Comparison of ENCODE assay signal across 8 cellular contexts in genomic region chr16:66427871-66428681, GRCh38. TPM values are rescaled to one million over a fixed set of nuclear protein-coding genes. Genes with fewer than 3 reads are reported as not detected.
A peak's percentile ranks its signal among the peaks of the same experiment; 100 is the strongest.
DNase-seq lines count a peak whose midpoint lies in the region; ATAC-seq and TF ChIP-seq lines count a peak whose summit lies in the region.

No MANE protein-coding gene starts in this region.

- H3K9me3 ChIP-seq in CD4-positive, CD25-positive, alpha-beta regulatory T cell (ENCODE audit: control insufficient read depth in 2 of 2, low read length in 2 of 2) = no peaks in the 10 kb centered on the region
- H3K9me3 ChIP-seq in SK-N-SH (no peaks in the 10 kb centered on the region), neural progenitor cell (ENCODE audit: low read depth) (no peaks in the 10 kb centered on the region)

- no peaks in the 10 kb centered on the region for H3K79me2 ChIP-seq in SK-N-SH (ENCODE audit: insufficient read depth)
- H3K79me2 ChIP-seq in neural progenitor cell (ENCODE audit: low read depth) = no peaks in the 10 kb centered on the region

- WGBS in SK-N-SH (ENCODE audit: low lambda C conversion rate) = 15% methylated on average over 14 of the region's 40 CpGs

- H3K4me3 ChIP-seq in CD4-positive, CD25-positive, alpha-beta regulatory T cell (ENCODE audit: low read depth, low read length) = no peak overlapping the region
- H3K4me3 ChIP-seq in SK-N-SH (ENCODE audit: low read depth in 2 of 2, low read length in 1 of 2) = peak overlapping the region in 1 of 2 experiments; percentile 48; a peak in 3 of 4 replicates
- H3K4me3 ChIP-seq in foreskin fibroblast (ENCODE audit: low read depth in 1 of 2, low read length in 2 of 2) = peak overlapping the region; percentile 19 to 31
- H3K4me3 ChIP-seq in neural progenitor cell = peak overlapping the region; percentile 64

- peaks cover 82% of the 10 kb centered on the region for H3K27me3 Mint-ChIP-seq in CD4-positive, CD25-positive, alpha-beta regulatory T cell
- H3K27me3 Mint-ChIP-seq in neural progenitor cell (ENCODE audit: insufficient read depth, low read depth) = peaks cover 31% of the 10 kb centered on the region

- TF ChIP-seq EP300 in SK-N-SH (IDR thresholded peaks at IDR 0.05; ENCODE audit: borderline replicate concordance in 1 of 2, low read depth in 1 of 2, low read length in 1 of 2) = no peak

- peaks cover 0 to 18% (median 3%) of the 10 kb centered on the region in 4 donors for H3K4me1 Mint-ChIP-seq in CD4-positive, CD25-positive, alpha-beta regulatory T cell
- H3K4me1 Mint-ChIP-seq in neural progenitor cell = peaks cover 23% of the 10 kb centered on the region

- H3K27ac ChIP-seq in CD4-positive, CD25-positive, alpha-beta regulatory T cell (ENCODE audit: insufficient read depth, low read length, poor library complexity, severe bottlenecking) = no peak overlapping the region
- H3K27ac ChIP-seq in SK-N-SH (ENCODE audit: low read depth in 2 of 2, low read length in 1 of 2) (no peak overlapping the region), neural progenitor cell (no peak overlapping the region)

- H3F3A ChIP-seq in SK-N-SH (replicated peaks; ENCODE audit: insufficient read depth) (peaks cover 4% of the 10 kb centered on the region), neural progenitor cell (ENCODE audit: low read depth) (peaks cover 32% of the 10 kb centered on the region)

- peaks cover 0 to 2% (median under 1%) of the 10 kb centered on the region in 7 donors for H3K9me3 Mint-ChIP-seq in CD4-positive, CD25-positive, alpha-beta regulatory T cell
- no peaks in the 10 kb centered on the region for H3K9me3 Mint-ChIP-seq in neural progenitor cell

- H3K27me3 ChIP-seq in CD4-positive, CD25-positive, alpha-beta regulatory T cell (ENCODE audit: control insufficient read depth, insufficient read depth, low read length) = peaks cover 43% of the 10 kb centered on the region
- H3K27me3 ChIP-seq in SK-N-SH (ENCODE audit: insufficient read depth) = peaks cover 54% of the 10 kb centered on the region
- peaks cover 94% of the 10 kb centered on the region for H3K27me3 ChIP-seq in neural progenitor cell

- peak overlapping the region; percentile 46 to 70 (median 52) for H3K4me3 Mint-ChIP-seq in CD4-positive, CD25-positive, alpha-beta regulatory T cell
- peak overlapping the region; percentile 77 for H3K4me3 Mint-ChIP-seq in neural progenitor cell

- H3K4me2 ChIP-seq in SK-N-SH (peak overlapping the region; percentile 71), neural progenitor cell (peak overlapping the region; percentile 85)

- POLR2A ChIA-PET in SK-N-SH (lab: Yijun Ruan, JAX) = no interaction called here

- H3K27ac Mint-ChIP-seq in CD4-positive, CD25-positive, alpha-beta regulatory T cell = no peak overlapping the region
- no peak overlapping the region for H3K27ac Mint-ChIP-seq in neural progenitor cell

- no peak for TF ChIP-seq CTCF in SK-N-SH (IDR thresholded peaks at IDR 0.05)
- TF ChIP-seq CTCF in foreskin fibroblast (IDR thresholded peaks at IDR 0.05; ENCODE audit: low read depth, low read length) = no peak
- no peak for TF ChIP-seq CTCF in neural progenitor cell (IDR thresholded peaks at IDR 0.05)

- H4K20me1 ChIP-seq in SK-N-SH (ENCODE audit: insufficient read depth) (no peaks in the 10 kb centered on the region), neural progenitor cell (ENCODE audit: low read depth) (peaks cover 14% of the 10 kb centered on the region)

- no peak for DNase-seq in CD4-positive, CD25-positive, alpha-beta regulatory T cell
- DNase-seq in SK-N-SH (peak; percentile 72), foreskin fibroblast (peak in 1 of 2 donors; percentile 26), neural progenitor cell (ENCODE audit: low spot score) (peak; percentile 58), C1 segment of cervical spinal cord (lab: John Stamatoyannopoulos, UW) (no peak), anterior cingulate cortex (lab: John Stamatoyannopoulos, UW) (no peak), NCI-H510A (lab: John Stamatoyannopoulos, UW) (no peak)

- H3K9ac ChIP-seq in SK-N-SH (no peak overlapping the region), neural progenitor cell (no peak overlapping the region)

- peaks cover 9% of the 10 kb centered on the region for H3K4me1 ChIP-seq in CD4-positive, CD25-positive, alpha-beta regulatory T cell (ENCODE audit: control insufficient read depth, insufficient read depth, low read length, poor library complexity, severe bottlenecking)
- H3K4me1 ChIP-seq in SK-N-SH (ENCODE audit: control insufficient read depth in 1 of 2, insufficient read depth in 2 of 2, low read depth in 1 of 2, low read length in 1 of 2) (peaks cover 0 to 11% of the 10 kb centered on the region in 2 experiments; a peak in 1 of 4 replicates), neural progenitor cell (peaks cover 25% of the 10 kb centered on the region)

- CTCF ChIA-PET in SK-N-SH (lab: Yijun Ruan, JAX) = interaction anchor here (1.2 to 6.3 kb wide), 2 partner anchors 22 to 40 kb away, joined by 3 to 28 read pairs; no protein-coding TSS in a partner anchor

- no peak for ATAC-seq in CD4-positive, CD25-positive, alpha-beta regulatory T cell (ENCODE audit: low read depth in 2 of 2)
- ATAC-seq in HG03439 (IDR thresholded peaks at IDR 0.05; ENCODE audit: unreplicated experiment) = no peak

- H3K9me2 ChIP-seq in SK-N-SH = no peaks in the 10 kb centered on the region

- TF ChIP-seq RAD21 in SK-N-SH (IDR thresholded peaks at IDR 0.05; ENCODE audit: low read length) = no peak

- H2AFZ ChIP-seq in SK-N-SH (ENCODE audit: low read depth) = no peak overlapping the region
- H2AFZ ChIP-seq in neural progenitor cell (replicated peaks) = no peak overlapping the region

- H3K36me3 Mint-ChIP-seq in CD4-positive, CD25-positive, alpha-beta regulatory T cell = no peaks in the 10 kb centered on the region
- no peaks in the 10 kb centered on the region for H3K36me3 Mint-ChIP-seq in neural progenitor cell

- no peaks in the 10 kb centered on the region for H3K36me3 ChIP-seq in CD4-positive, CD25-positive, alpha-beta regulatory T cell (ENCODE audit: control insufficient read depth, insufficient read depth, low read length)
- H3K36me3 ChIP-seq in SK-N-SH (replicated peaks in 1 of 2; ENCODE audit: control insufficient read depth in 1 of 2, insufficient read depth in 2 of 2, low read length in 1 of 2) (no peaks in the 10 kb centered on the region), neural progenitor cell (no peaks in the 10 kb centered on the region)

TF ChIP-seq in SK-N-SH, 30 proteins besides CTCF, POLR2A, EP300 and RAD21:
- TF ChIP-seq, protein P1, sequence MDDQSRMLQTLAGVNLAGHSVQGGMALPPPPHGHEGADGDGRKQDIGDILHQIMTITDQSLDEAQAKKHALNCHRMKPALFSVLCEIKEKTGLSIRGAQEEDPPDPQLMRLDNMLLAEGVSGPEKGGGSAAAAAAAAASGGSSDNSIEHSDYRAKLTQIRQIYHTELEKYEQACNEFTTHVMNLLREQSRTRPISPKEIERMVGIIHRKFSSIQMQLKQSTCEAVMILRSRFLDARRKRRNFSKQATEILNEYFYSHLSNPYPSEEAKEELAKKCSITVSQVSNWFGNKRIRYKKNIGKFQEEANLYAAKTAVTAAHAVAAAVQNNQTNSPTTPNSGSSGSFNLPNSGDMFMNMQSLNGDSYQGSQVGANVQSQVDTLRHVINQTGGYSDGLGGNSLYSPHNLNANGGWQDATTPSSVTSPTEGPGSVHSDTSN (IDR thresholded peaks at IDR 0.05) = no peak

RNA-seq across cellular contexts. Expression of gene BEAN1, which starts 1.0 kb away (rescaled TPM):
- total RNA-seq in CD4-positive, CD25-positive, alpha-beta regulatory T cell = not detected
- under 1 TPM in 2 of 4 donors, not detected in 2; 0.07 to 0.17 TPM for polyA plus RNA-seq in CD4-positive, CD25-positive, alpha-beta regulatory T cell
- 0.07 TPM in 1 of 2 replicates, not detected in the other for polyA plus RNA-seq in SK-N-SH (2012; rRNA removed)
- 0.08 and 0.15 TPM in 2 replicates for polyA plus RNA-seq in SK-N-SH (2012; cell fraction: cytosol; rRNA removed)
- polyA plus RNA-seq in SK-N-SH (2012; cell fraction: nucleus; rRNA removed) = 0.05 and 0.11 TPM in 2 replicates
- total RNA-seq in neural progenitor cell (ENCODE audit: low replicate concordance) = 0.32 and 0.34 TPM in 2 replicates

Comparison
In these comparisons a context has a peak if more than half of its experiments do, and no peak if none do; other contexts are left out.
1. DNase-seq: peak in SK-N-SH (single experiment) and neural progenitor cell (single experiment); none in CD4-positive, CD25-positive, alpha-beta regulatory T cell (0 of 3), C1 segment of cervical spinal cord (0 of 14), anterior cingulate cortex (0 of 58) and NCI-H510A (single experiment).